In the genomic region with DNA sequence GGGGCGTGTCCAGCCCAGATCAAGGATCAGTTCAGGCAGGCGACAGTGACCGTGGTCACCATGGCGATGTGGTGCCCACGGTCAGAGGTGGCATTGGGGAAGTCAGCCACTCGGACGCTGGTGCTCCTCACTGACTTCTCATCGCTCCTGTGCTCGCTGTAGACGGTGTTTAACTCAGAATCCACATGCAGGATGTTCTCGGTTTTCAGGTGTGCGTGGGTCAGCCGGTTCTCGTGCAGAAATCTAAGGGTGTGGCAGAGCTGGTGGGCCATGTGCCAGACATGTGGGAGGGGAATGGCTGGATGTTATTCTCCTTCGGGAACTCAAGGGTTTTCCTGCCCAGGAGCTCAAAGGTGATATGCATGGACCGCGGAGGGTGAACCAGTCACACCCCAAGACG, we compare ENCODE assay signal across 19 cellular contexts. TPM values are rescaled to one million over a fixed set of nuclear protein-coding genes. Genes with fewer than 3 reads are reported as not detected.
A peak's percentile ranks its signal among the peaks of the same experiment; 100 is the strongest.
DNase-seq lines count a peak whose midpoint lies in the region; ATAC-seq, FAIRE-seq and TF ChIP-seq lines count a peak whose summit lies in the region.
"Had no signal": no experiment of that assay in that cellular context is flagged by ENCODE, and none has a peak within 500 bp of the region (broad histone marks: within the 10 kb centered on the region; RNA-seq: fewer than 3 reads in every experiment).

No MANE protein-coding gene starts in this region.

- no peak overlapping the region for H3K27ac Mint-ChIP-seq in immature natural killer cell

- POLR2A ChIA-PET in HepG2 (lab: Yijun Ruan, JAX) = no interaction called here

- 74% methylated on average over 15 of the region's 18 CpGs for WGBS in HepG2 (ENCODE audit: low lambda C conversion rate)
- WGBS in right lobe of liver (ENCODE audit: insufficient coverage, low coverage, low lambda C conversion rate, missing lambda C conversion rate) = 85% methylated on average over 13 of the region's 18 CpGs
- WGBS in HUES64 = 92% methylated on average over 18 of the region's 18 CpGs

- no peak overlapping the region for H3K4me3 ChIP-seq in HepG2 (replicated peaks in 1 of 3; ENCODE audit: insufficient read depth in 1 of 3, low read depth in 2 of 3, low read length in 3 of 3)
- no peak overlapping the region for H3K4me3 ChIP-seq in right lobe of liver
- 0 out of 2 replicates have a peak overlapping the region, but pooled peaks have one; percentile 23 for H3K4me3 ChIP-seq in HUES64 (ENCODE audit: low read length)
- H3K4me3 ChIP-seq: GM23248 had no signal

- peaks cover 0 to 3% of the 10 kb centered on the region in 2 donors for H3K4me1 Mint-ChIP-seq in immature natural killer cell

- ATAC-seq in HepG2 (no peak), right lobe of liver (no peak), HG03442 (IDR thresholded peaks at IDR 0.05; ENCODE audit: unreplicated experiment) (no peak)

- no peak overlapping the region for H3K4me2 ChIP-seq in HepG2 (ENCODE audit: low read depth, low read length)

- H3K4me1 ChIP-seq in HepG2 (ENCODE audit: insufficient read depth, low read length) (no peaks in the 10 kb centered on the region), right lobe of liver (no peaks in the 10 kb centered on the region), HUES64 (ENCODE audit: insufficient read depth, low read length) (no peaks in the 10 kb centered on the region)

- no peak for TF ChIP-seq POLR2A in HepG2 (IDR thresholded peaks at IDR 0.05; ENCODE audit: insufficient read depth in 1 of 2, low read depth in 2 of 2, low read length in 2 of 2)
- no peak for TF ChIP-seq POLR2A in right lobe of liver (IDR thresholded peaks at IDR 0.05)

- peaks cover 0 to 4% (median 0%) of the 10 kb centered on the region in 3 donors for H3K27me3 Mint-ChIP-seq in immature natural killer cell (ENCODE audit: low read depth in 3 of 3)

- H4K20me1 ChIP-seq in HepG2 (ENCODE audit: insufficient read depth, low read length) = no peaks in the 10 kb centered on the region

- peak overlapping the region in 4 of 5 donors; percentile 9 to 24 (median 20) for H3K4me3 Mint-ChIP-seq in immature natural killer cell

- no peak overlapping the region for H3K9ac ChIP-seq in HepG2 (ENCODE audit: insufficient read depth, low read depth, low read length)
- H3K9ac ChIP-seq in HUES64 (ENCODE audit: low read depth, low read length) = no peak overlapping the region
- H3K9ac ChIP-seq: GM23248 had no signal

- in situ Hi-C loops in HepG2 (cut with HindIII; ENCODE audit: extremely low pct_ligation_motif_present, low pct_unique_long_range_greater_than_20kb) = no loop called here

- no TSS peak for BruUV-seq in HepG2 (replicated peaks; lab: Mats Ljungman, UMichigan)

- FAIRE-seq in HepG2 (lab: Jason Lieb, UNC) = no peak
- FAIRE-seq: GM12891 had no signal

- TF ChIP-seq CTCF in HepG2 (CRISPR knock-in tag; IDR thresholded peaks at IDR 0.05) (no peak), right lobe of liver (IDR thresholded peaks at IDR 0.05) (no peak)

- TF ChIP-seq EP300 in HepG2 (IDR thresholded peaks at IDR 0.05; ENCODE audit: low read depth in 2 of 2, low read length in 2 of 2) = no peak
- no peak for TF ChIP-seq EP300 in HepG2 (CRISPR knock-in tag; IDR thresholded peaks at IDR 0.05; ENCODE audit: borderline replicate concordance)

- TF ChIP-seq RAD21 in HepG2 (CRISPR knock-in tag; IDR thresholded peaks at IDR 0.05) = no peak

- no peaks in the 10 kb centered on the region for H3K79me2 ChIP-seq in HepG2 (ENCODE audit: insufficient read depth, low read length)

- no peaks in the 10 kb centered on the region for H3K27me3 ChIP-seq in HepG2 (ENCODE audit: control insufficient read depth in 1 of 2, insufficient read depth in 2 of 2, low read length in 2 of 2)
- no peaks in the 10 kb centered on the region for H3K27me3 ChIP-seq in right lobe of liver
- no peaks in the 10 kb centered on the region for H3K27me3 ChIP-seq in HUES64 (ENCODE audit: insufficient read depth, low read length)
- H3K27me3 ChIP-seq: MG63 had no signal

- CTCF ChIA-PET in HepG2 (lab: Yijun Ruan, JAX; ENCODE audit: low intra/inter-chr PET ratio, low total read pairs) = no interaction called here

- DNase-seq in HepG2 (ENCODE audit: low spot score) (no peak), right lobe of liver (no peak), immature natural killer cell (no peak), inferior parietal cortex (ENCODE audit: extremely low spot score) (no peak), T-helper 9 cell (no peak)
- DNase-seq: DMS79 treated with DMSO at 0.1 percent for 48 hours, HCEC 1CT, NCI-H1417 treated with DMSO at 0.1 percent for 48 hours, NCI-H187, NCI-H446 had no signal

- peaks cover 0 to 12% (median 3%) of the 10 kb centered on the region in 6 donors for H3K9me3 Mint-ChIP-seq in immature natural killer cell

- H3K9me3 ChIP-seq in HepG2 (ENCODE audit: low read length) (peaks cover 62% of the 10 kb centered on the region), right lobe of liver (no peaks in the 10 kb centered on the region), HUES64 (ENCODE audit: insufficient read depth, low read depth, low read length) (peaks cover 90% of the 10 kb centered on the region)
- H3K9me3 ChIP-seq: MG63 had no signal

- H3K36me3 ChIP-seq in HepG2 (replicated peaks in 1 of 2; ENCODE audit: control insufficient read depth in 1 of 2, insufficient read depth in 2 of 2, low read length in 2 of 2) (no peaks in the 10 kb centered on the region), right lobe of liver (no peaks in the 10 kb centered on the region), HUES64 (ENCODE audit: insufficient read depth, low read length) (no peaks in the 10 kb centered on the region)
- H3K36me3 ChIP-seq: MG63 had no signal

- intact Hi-C loops in HepG2 (cut with micrococcal nuclease; ENCODE audit: unreplicated experiment) = no loop called here
- intact Hi-C loops in right lobe of liver (cut with DNase I) = no loop called here

- no peak overlapping the region for H2AFZ ChIP-seq in HepG2 (ENCODE audit: low read length)
- H2AFZ ChIP-seq: GM23248 had no signal

- no peaks in the 10 kb centered on the region for H3K36me3 Mint-ChIP-seq in immature natural killer cell
- H3K36me3 Mint-ChIP-seq: CD14-positive monocyte had no signal

- H3K27ac ChIP-seq in HepG2 (ENCODE audit: extremely low read length, insufficient read depth, low read length) (no peak overlapping the region), right lobe of liver (no peak overlapping the region), HUES64 (ENCODE audit: low read depth, low read length) (no peak overlapping the region)
- H3K27ac ChIP-seq: GM23248 had no signal

RNA-seq across cellular contexts. Expression of gene OR2AJ1, which starts 11.7 kb away (rescaled TPM):
- total RNA-seq in HepG2 (2016; rRNA removed; fragmentation: Illumina TruSeq; extraction: Trizol) = not detected in 2 replicates
- not detected in 2 replicates for total RNA-seq in HepG2 (2016; cell fraction: cytosol; rRNA removed; fragmentation: Illumina TruSeq; extraction: Trizol; ENCODE audit: low read depth)
- total RNA-seq in HepG2 (2016; cell fraction: insoluble cytoplasmic fraction; rRNA removed; fragmentation: Illumina TruSeq; extraction: Trizol) = not detected in 2 replicates
- total RNA-seq in HepG2 (2016; cell fraction: membrane; rRNA removed; fragmentation: Illumina TruSeq; extraction: Trizol) = not detected in 2 replicates
- total RNA-seq in HepG2 (2016; cell fraction: nucleus; rRNA removed; fragmentation: Illumina TruSeq; extraction: Trizol) = not detected in 2 replicates
- polyA plus RNA-seq in HepG2 (2011; rRNA removed) = not detected in 2 replicates
- not detected in 2 replicates for polyA plus RNA-seq in HepG2 (2011; cell fraction: cytosol; rRNA removed)
- not detected in 2 replicates for polyA plus RNA-seq in HepG2 (2011; cell fraction: nucleus; rRNA removed)
- not detected in 2 replicates for polyA plus RNA-seq in HepG2 (2012)
- polyA plus RNA-seq in HepG2 (2016; cell fraction: cytosol; fragmentation: Illumina TruSeq; extraction: Trizol; ENCODE audit: low read depth) = not detected in 2 replicates
- polyA plus RNA-seq in HepG2 (2016; cell fraction: insoluble cytoplasmic fraction; fragmentation: Illumina TruSeq; extraction: Trizol; ENCODE audit: low read depth) = not detected in 2 replicates
- not detected in 2 replicates for polyA plus RNA-seq in HepG2 (2016; cell fraction: membrane; fragmentation: Illumina TruSeq; extraction: Trizol; ENCODE audit: low read depth)
- polyA plus RNA-seq in HepG2 (2016; cell fraction: nucleus; fragmentation: Illumina TruSeq; extraction: Trizol; ENCODE audit: insufficient read depth, low read depth) = not detected in 2 replicates
- not detected in 2 replicates for polyA minus RNA-seq in HepG2 (2011; rRNA and poly(A)+ RNA removed; ENCODE audit: low replicate concordance)
- not detected in 2 replicates for polyA minus RNA-seq in HepG2 (2011; cell fraction: cytosol; rRNA and poly(A)+ RNA removed)
- not detected in 2 replicates for polyA minus RNA-seq in HepG2 (2011; cell fraction: nucleus; rRNA and poly(A)+ RNA removed)
- total RNA-seq in right lobe of liver = not detected
- polyA plus RNA-seq in HUES64 (2013, experiment 1 of 2) = not detected
- not detected for polyA plus RNA-seq in HUES64 (2013, experiment 2 of 2)
- polyA plus RNA-seq in immature natural killer cell = not detected
- total RNA-seq: GM23248, LHCN-M2, Right ventricle myocardium superior, SK-MEL-5 had no signal
- polyA plus RNA-seq: CD14-positive monocyte, GM23248 had no signal

RNA-seq across cellular contexts. Expression of gene OR2L8, which starts 12.2 kb away (rescaled TPM):
- total RNA-seq in HepG2 (2016; rRNA removed; fragmentation: Illumina TruSeq; extraction: Trizol) (not detected in 2 replicates), right lobe of liver (not detected)
- not detected in 2 replicates for total RNA-seq in HepG2 (2016; cell fraction: cytosol; rRNA removed; fragmentation: Illumina TruSeq; extraction: Trizol; ENCODE audit: low read depth)
- total RNA-seq in HepG2 (2016; cell fraction: insoluble cytoplasmic fraction; rRNA removed; fragmentation: Illumina TruSeq; extraction: Trizol) = not detected in 2 replicates
- total RNA-seq in HepG2 (2016; cell fraction: membrane; rRNA removed; fragmentation: Illumina TruSeq; extraction: Trizol) = not detected in 2 replicates
- not detected in 2 replicates for total RNA-seq in HepG2 (2016; cell fraction: nucleus; rRNA removed; fragmentation: Illumina TruSeq; extraction: Trizol)
- polyA plus RNA-seq in HepG2 (2011; rRNA removed) (not detected in 2 replicates), immature natural killer cell (not detected)
- polyA plus RNA-seq in HepG2 (2011; cell fraction: cytosol; rRNA removed) = not detected in 2 replicates
- not detected in 2 replicates for polyA plus RNA-seq in HepG2 (2011; cell fraction: nucleus; rRNA removed)
- not detected in 2 replicates for polyA plus RNA-seq in HepG2 (2012)
- polyA plus RNA-seq in HepG2 (2016; cell fraction: cytosol; fragmentation: Illumina TruSeq; extraction: Trizol; ENCODE audit: low read depth) = not detected in 2 replicates
- polyA plus RNA-seq in HepG2 (2016; cell fraction: insoluble cytoplasmic fraction; fragmentation: Illumina TruSeq; extraction: Trizol; ENCODE audit: low read depth) = not detected in 2 replicates
- not detected in 2 replicates for polyA plus RNA-seq in HepG2 (2016; cell fraction: membrane; fragmentation: Illumina TruSeq; extraction: Trizol; ENCODE audit: low read depth)
- polyA plus RNA-seq in HepG2 (2016; cell fraction: nucleus; fragmentation: Illumina TruSeq; extraction: Trizol; ENCODE audit: insufficient read depth, low read depth) = not detected in 2 replicates
- polyA minus RNA-seq in HepG2 (2011; rRNA and poly(A)+ RNA removed; ENCODE audit: low replicate concordance) = not detected in 2 replicates
- not detected in 2 replicates for polyA minus RNA-seq in HepG2 (2011; cell fraction: cytosol; rRNA and poly(A)+ RNA removed)
- polyA minus RNA-seq in HepG2 (2011; cell fraction: nucleus; rRNA and poly(A)+ RNA removed) = not detected in 2 replicates
- polyA plus RNA-seq in HUES64 (2013, experiment 1 of 2) = not detected
- polyA plus RNA-seq in HUES64 (2013, experiment 2 of 2) = not detected
- total RNA-seq: GM23248, LHCN-M2, Right ventricle myocardium superior, SK-MEL-5 had no signal
- polyA plus RNA-seq: CD14-positive monocyte, GM23248 had no signal

RNA-seq across cellular contexts. Expression of gene OR2T8, which starts 16.4 kb away (rescaled TPM):
- not detected in 2 replicates for total RNA-seq in HepG2 (2016; rRNA removed; fragmentation: Illumina TruSeq; extraction: Trizol)
- total RNA-seq in HepG2 (2016; cell fraction: cytosol; rRNA removed; fragmentation: Illumina TruSeq; extraction: Trizol; ENCODE audit: low read depth) = not detected in 2 replicates
- total RNA-seq in HepG2 (2016; cell fraction: insoluble cytoplasmic fraction; rRNA removed; fragmentation: Illumina TruSeq; extraction: Trizol) = not detected in 2 replicates
- total RNA-seq in HepG2 (2016; cell fraction: membrane; rRNA removed; fragmentation: Illumina TruSeq; extraction: Trizol) = not detected in 2 replicates
- not detected in 2 replicates for total RNA-seq in HepG2 (2016; cell fraction: nucleus; rRNA removed; fragmentation: Illumina TruSeq; extraction: Trizol)
- not detected in 2 replicates for polyA plus RNA-seq in HepG2 (2011; rRNA removed)
- polyA plus RNA-seq in HepG2 (2011; cell fraction: cytosol; rRNA removed) = not detected in 2 replicates
- not detected in 2 replicates for polyA plus RNA-seq in HepG2 (2011; cell fraction: nucleus; rRNA removed)
- not detected in 2 replicates for polyA plus RNA-seq in HepG2 (2012)
- polyA plus RNA-seq in HepG2 (2016; cell fraction: cytosol; fragmentation: Illumina TruSeq; extraction: Trizol; ENCODE audit: low read depth) = not detected in 2 replicates
- not detected in 2 replicates for polyA plus RNA-seq in HepG2 (2016; cell fraction: insoluble cytoplasmic fraction; fragmentation: Illumina TruSeq; extraction: Trizol; ENCODE audit: low read depth)
- polyA plus RNA-seq in HepG2 (2016; cell fraction: membrane; fragmentation: Illumina TruSeq; extraction: Trizol; ENCODE audit: low read depth) = not detected in 2 replicates
- polyA plus RNA-seq in HepG2 (2016; cell fraction: nucleus; fragmentation: Illumina TruSeq; extraction: Trizol; ENCODE audit: insufficient read depth, low read depth) = not detected in 2 replicates
- polyA minus RNA-seq in HepG2 (2011; rRNA and poly(A)+ RNA removed; ENCODE audit: low replicate concordance) = not detected in 2 replicates
- not detected in 2 replicates for polyA minus RNA-seq in HepG2 (2011; cell fraction: cytosol; rRNA and poly(A)+ RNA removed)
- not detected in 2 replicates for polyA minus RNA-seq in HepG2 (2011; cell fraction: nucleus; rRNA and poly(A)+ RNA removed)
- total RNA-seq in right lobe of liver = not detected
- not detected for polyA plus RNA-seq in HUES64 (2013, experiment 1 of 2)
- not detected for polyA plus RNA-seq in HUES64 (2013, experiment 2 of 2)
- polyA plus RNA-seq in immature natural killer cell = not detected
- total RNA-seq: GM23248, LHCN-M2, Right ventricle myocardium superior, SK-MEL-5 had no signal
- polyA plus RNA-seq: CD14-positive monocyte, GM23248 had no signal

RNA-seq across cellular contexts. Expression of gene OR2AK2, which starts 28.6 kb away (rescaled TPM):
- total RNA-seq in HepG2 (2016; rRNA removed; fragmentation: Illumina TruSeq; extraction: Trizol) = not detected in 2 replicates
- total RNA-seq in HepG2 (2016; cell fraction: cytosol; rRNA removed; fragmentation: Illumina TruSeq; extraction: Trizol; ENCODE audit: low read depth) = not detected in 2 replicates
- not detected in 2 replicates for total RNA-seq in HepG2 (2016; cell fraction: insoluble cytoplasmic fraction; rRNA removed; fragmentation: Illumina TruSeq; extraction: Trizol)
- total RNA-seq in HepG2 (2016; cell fraction: membrane; rRNA removed; fragmentation: Illumina TruSeq; extraction: Trizol) = not detected in 2 replicates
- not detected in 2 replicates for total RNA-seq in HepG2 (2016; cell fraction: nucleus; rRNA removed; fragmentation: Illumina TruSeq; extraction: Trizol)
- not detected in 2 replicates for polyA plus RNA-seq in HepG2 (2011; rRNA removed)
- polyA plus RNA-seq in HepG2 (2011; cell fraction: cytosol; rRNA removed) = not detected in 2 replicates
- polyA plus RNA-seq in HepG2 (2011; cell fraction: nucleus; rRNA removed) = not detected in 2 replicates
- polyA plus RNA-seq in HepG2 (2012) = not detected in 2 replicates
- not detected in 2 replicates for polyA plus RNA-seq in HepG2 (2016; cell fraction: cytosol; fragmentation: Illumina TruSeq; extraction: Trizol; ENCODE audit: low read depth)
- polyA plus RNA-seq in HepG2 (2016; cell fraction: insoluble cytoplasmic fraction; fragmentation: Illumina TruSeq; extraction: Trizol; ENCODE audit: low read depth) = not detected in 2 replicates
- not detected in 2 replicates for polyA plus RNA-seq in HepG2 (2016; cell fraction: membrane; fragmentation: Illumina TruSeq; extraction: Trizol; ENCODE audit: low read depth)
- not detected in 2 replicates for polyA plus RNA-seq in HepG2 (2016; cell fraction: nucleus; fragmentation: Illumina TruSeq; extraction: Trizol; ENCODE audit: insufficient read depth, low read depth)
- not detected in 2 replicates for polyA minus RNA-seq in HepG2 (2011; rRNA and poly(A)+ RNA removed; ENCODE audit: low replicate concordance)
- not detected in 2 replicates for polyA minus RNA-seq in HepG2 (2011; cell fraction: cytosol; rRNA and poly(A)+ RNA removed)
- polyA minus RNA-seq in HepG2 (2011; cell fraction: nucleus; rRNA and poly(A)+ RNA removed) = not detected in 2 replicates
- total RNA-seq in right lobe of liver = not detected
- polyA plus RNA-seq in HUES64 (2013, experiment 1 of 2) = not detected
- polyA plus RNA-seq in HUES64 (2013, experiment 2 of 2) = not detected
- not detected for polyA plus RNA-seq in immature natural killer cell
- total RNA-seq: GM23248, LHCN-M2, Right ventricle myocardium superior, SK-MEL-5 had no signal
- polyA plus RNA-seq: CD14-positive monocyte, GM23248 had no signal

RNA-seq across cellular contexts. Expression of gene OR2W3, which starts 41.0 kb away (rescaled TPM):
- total RNA-seq in HepG2 (2016; rRNA removed; fragmentation: Illumina TruSeq; extraction: Trizol) (not detected in 2 replicates), right lobe of liver (1 to 10 TPM in 1 of 6 experiments, under 1 TPM in 2, not detected in 3; 0.24 to 1.2 (median 0.43) TPM)
- not detected in 2 replicates for total RNA-seq in HepG2 (2016; cell fraction: cytosol; rRNA removed; fragmentation: Illumina TruSeq; extraction: Trizol; ENCODE audit: low read depth)
- not detected in 2 replicates for total RNA-seq in HepG2 (2016; cell fraction: insoluble cytoplasmic fraction; rRNA removed; fragmentation: Illumina TruSeq; extraction: Trizol)
- total RNA-seq in HepG2 (2016; cell fraction: membrane; rRNA removed; fragmentation: Illumina TruSeq; extraction: Trizol) = not detected in 2 replicates
- not detected in 2 replicates for total RNA-seq in HepG2 (2016; cell fraction: nucleus; rRNA removed; fragmentation: Illumina TruSeq; extraction: Trizol)
- polyA plus RNA-seq in HepG2 (2011; rRNA removed) (not detected in 2 replicates), immature natural killer cell (under 1 TPM in 2 of 3 donors, not detected in 1; 0.55 to 0.82 TPM)
- not detected in 2 replicates for polyA plus RNA-seq in HepG2 (2011; cell fraction: cytosol; rRNA removed)
- polyA plus RNA-seq in HepG2 (2011; cell fraction: nucleus; rRNA removed) = not detected in 2 replicates
- not detected in 2 replicates for polyA plus RNA-seq in HepG2 (2012)
- polyA plus RNA-seq in HepG2 (2016; cell fraction: cytosol; fragmentation: Illumina TruSeq; extraction: Trizol; ENCODE audit: low read depth) = not detected in 2 replicates
- polyA plus RNA-seq in HepG2 (2016; cell fraction: insoluble cytoplasmic fraction; fragmentation: Illumina TruSeq; extraction: Trizol; ENCODE audit: low read depth) = not detected in 2 replicates
- not detected in 2 replicates for polyA plus RNA-seq in HepG2 (2016; cell fraction: membrane; fragmentation: Illumina TruSeq; extraction: Trizol; ENCODE audit: low read depth)
- polyA plus RNA-seq in HepG2 (2016; cell fraction: nucleus; fragmentation: Illumina TruSeq; extraction: Trizol; ENCODE audit: insufficient read depth, low read depth) = not detected in 2 replicates
- not detected in 2 replicates for polyA minus RNA-seq in HepG2 (2011; rRNA and poly(A)+ RNA removed; ENCODE audit: low replicate concordance)
- not detected in 2 replicates for polyA minus RNA-seq in HepG2 (2011; cell fraction: cytosol; rRNA and poly(A)+ RNA removed)
- polyA minus RNA-seq in HepG2 (2011; cell fraction: nucleus; rRNA and poly(A)+ RNA removed) = not detected in 2 replicates
- polyA plus RNA-seq in HUES64 (2013, experiment 1 of 2) = not detected
- not detected for polyA plus RNA-seq in HUES64 (2013, experiment 2 of 2)
- total RNA-seq: GM23248, LHCN-M2, Right ventricle myocardium superior, SK-MEL-5 had no signal
- polyA plus RNA-seq: GM23248 had no signal
